1 cellular context compared by ENCODE assay signal in the genomic region with DNA sequence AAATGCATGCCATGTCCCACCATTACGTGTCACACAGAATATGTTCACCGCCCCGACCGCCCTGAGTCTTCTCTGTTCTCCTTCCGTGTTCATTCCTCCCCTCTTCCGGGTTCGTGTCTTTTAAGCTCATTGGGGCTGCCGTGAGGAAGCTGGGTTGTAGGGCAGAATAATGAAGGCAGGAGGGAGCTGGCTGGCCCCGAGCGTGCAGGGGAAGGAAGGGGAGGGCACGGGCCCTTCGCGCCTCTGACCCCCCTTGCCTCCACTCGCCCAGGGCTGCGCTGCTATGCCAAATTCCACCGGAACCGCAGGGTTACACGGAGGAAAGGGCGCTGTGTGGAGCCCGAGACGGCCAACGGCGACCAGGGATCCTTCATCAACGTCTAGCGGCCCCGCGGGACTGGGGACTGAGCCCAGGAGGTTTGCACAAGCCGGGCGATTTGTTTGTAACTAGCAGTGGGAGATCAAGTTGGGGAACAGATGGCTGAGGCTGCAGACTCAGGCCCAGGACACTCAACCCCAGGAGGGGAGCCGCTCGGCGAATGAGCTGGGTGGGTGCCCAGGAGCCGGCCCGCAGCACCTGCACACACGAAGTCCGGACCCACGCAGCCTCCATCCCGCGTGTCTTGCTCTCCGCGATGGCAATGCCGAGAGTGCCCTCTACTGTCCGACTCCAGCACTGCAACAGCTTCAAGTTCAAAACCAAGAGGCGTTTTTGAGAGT.
TF ChIP-seq lines count a peak whose summit lies in the region.

No MANE protein-coding gene starts in this region.

TF ChIP-seq in K562, 482 proteins besides CTCF, POLR2A, EP300 and RAD21 (continued from another document and continues in another):
- TF ChIP-seq, protein P1, sequence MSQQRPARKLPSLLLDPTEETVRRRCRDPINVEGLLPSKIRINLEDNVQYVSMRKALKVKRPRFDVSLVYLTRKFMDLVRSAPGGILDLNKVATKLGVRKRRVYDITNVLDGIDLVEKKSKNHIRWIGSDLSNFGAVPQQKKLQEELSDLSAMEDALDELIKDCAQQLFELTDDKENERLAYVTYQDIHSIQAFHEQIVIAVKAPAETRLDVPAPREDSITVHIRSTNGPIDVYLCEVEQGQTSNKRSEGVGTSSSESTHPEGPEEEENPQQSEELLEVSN (IDR thresholded peaks at IDR 0.05; ENCODE audit: borderline replicate concordance in 1 of 2, extremely low read depth in 1 of 2, insufficient read depth in 1 of 2, insufficient read length in 1 of 2, low read depth in 1 of 2, low read length in 1 of 2, poor library complexity in 1 of 2, severe bottlenecking in 1 of 2), result peak; percentile 91 to 92
- TF ChIP-seq NRF1 (conservative IDR thresholded peaks at IDR 0.05 in 1 of 2, IDR thresholded peaks at IDR 0.05 in 1 of 2) (peak; percentile 38 to 58; a peak in 3 of 4 replicates), YY1 (IDR thresholded peaks at IDR 0.05; ENCODE audit: borderline replicate concordance in 1 of 3, control insufficient read depth in 1 of 3, extremely low read depth in 1 of 3, insufficient read depth in 3 of 3, insufficient read length in 1 of 3, insufficient replicate concordance in 2 of 3, low read depth in 1 of 3, low read length in 2 of 3) (peak in 1 of 3 experiments; percentile 51), HDAC2 (IDR thresholded peaks at IDR 0.05) (peak; percentile 62; the same call in 1 of the 2 replicates), SIN3B (IDR thresholded peaks at IDR 0.05; ENCODE audit: low read depth) (peak; percentile 49; the same call in 1 of the 2 replicates), ZNF263 (CRISPR knock-in tag; IDR thresholded peaks at IDR 0.05; ENCODE audit: borderline replicate concordance) (peak; percentile 57; the same call in 1 of the 2 replicates), CBX1 (IDR thresholded peaks at IDR 0.05; ENCODE audit: low read depth) (no peak), CREM (IDR thresholded peaks at IDR 0.05; ENCODE audit: low read depth) (peak; percentile 58; the same call in 1 of the 2 replicates), FOXK1 (CRISPR knock-in tag; IDR thresholded peaks at IDR 0.05; ENCODE audit: borderline replicate concordance) (peak; percentile 72; the same call in 1 of the 2 replicates), CXXC5 (CRISPR knock-in tag; IDR thresholded peaks at IDR 0.05) (peak; percentile 76), POLR2G (IDR thresholded peaks at IDR 0.05; ENCODE audit: low read depth, low read length) (peak; percentile 37; the same call in 1 of the 2 replicates), ZBTB1 (CRISPR knock-in tag; IDR thresholded peaks at IDR 0.05; ENCODE audit: borderline replicate concordance, low read depth) (peak; percentile 64; the same call in 1 of the 2 replicates), SREBF2 (CRISPR knock-in tag; IDR thresholded peaks at IDR 0.05) (no peak), CTBP1 (IDR thresholded peaks at IDR 0.05; ENCODE audit: borderline replicate concordance) (peak; percentile 77), RNF2 (IDR thresholded peaks at IDR 0.05) (peak; percentile 66; the same call in 1 of the 2 replicates), MYC (IDR thresholded peaks at IDR 0.05; ENCODE audit: low read depth, low read length) (peak; percentile 90), MYC (CRISPR knock-in tag; IDR thresholded peaks at IDR 0.05; ENCODE audit: borderline replicate concordance, low read depth) (no peak), ARID2 (IDR thresholded peaks at IDR 0.05) (peak; percentile 93), SIN3A (IDR thresholded peaks at IDR 0.05; ENCODE audit: borderline replicate concordance in 2 of 2, control insufficient read depth in 1 of 2, low read depth in 2 of 2, low read length in 2 of 2) (no peak), ATF1 (CRISPR knock-in tag; IDR thresholded peaks at IDR 0.05) (no peak), ATF1 (tag; IDR thresholded peaks at IDR 0.05) (peak; percentile 39), ZNF146 (CRISPR knock-in tag; IDR thresholded peaks at IDR 0.05; ENCODE audit: unreplicated experiment) (no peak), PCBP1 (IDR thresholded peaks at IDR 0.05; ENCODE audit: low read depth, low read length, poor library complexity, severe bottlenecking) (peak; percentile 43), ZNF232 (CRISPR knock-in tag; IDR thresholded peaks at IDR 0.05) (peak; percentile 70; the same call in 1 of the 2 replicates), MYNN (IDR thresholded peaks at IDR 0.05) (0 out of 2 replicates have a peak, but pooled peaks have one; percentile 24), MYNN (CRISPR knock-in tag; IDR thresholded peaks at IDR 0.05) (no peak), PTBP1 (IDR thresholded peaks at IDR 0.05; ENCODE audit: low read depth, low read length) (no peak), NR2C2 (CRISPR knock-in tag; IDR thresholded peaks at IDR 0.05) (peak; percentile 75; the same call in 1 of the 2 replicates), NR2C2 (tag; IDR thresholded peaks at IDR 0.05) (no peak), HDAC6 (IDR thresholded peaks at IDR 0.05; ENCODE audit: low read depth, low read length) (no peak), MAZ (CRISPR knock-in tag; conservative IDR thresholded peaks at IDR 0.05 in 1 of 2, IDR thresholded peaks at IDR 0.05 in 1 of 2) (peak in 1 of 2 experiments; percentile 64; a peak in 2 of 4 replicates), PHF8 (IDR thresholded peaks at IDR 0.05; ENCODE audit: borderline replicate concordance, low read length) (no peak), BRD9 (IDR thresholded peaks at IDR 0.05; ENCODE audit: low read depth, partially characterized antibody) (peak; percentile 90), SRSF7 (optimal IDR thresholded peaks at IDR 0.05; ENCODE audit: low read depth, low read length) (no peak), HDAC1 (IDR thresholded peaks at IDR 0.05) (peak in 1 of 2 experiments; percentile 53; a peak in 1 of 4 replicates), ZNF75A (CRISPR knock-in tag; IDR thresholded peaks at IDR 0.05) (no peak), ETV6 (IDR thresholded peaks at IDR 0.05; ENCODE audit: borderline replicate concordance in 1 of 2, low read depth in 2 of 2, low read length in 1 of 2) (no peak), ETV6 (CRISPR knock-in tag; IDR thresholded peaks at IDR 0.05; ENCODE audit: borderline replicate concordance) (0 out of 2 replicates have a peak, but pooled peaks have one; percentile 23), TEAD4 (IDR thresholded peaks at IDR 0.05; ENCODE audit: low read length) (0 out of 2 replicates have a peak, but pooled peaks have one; percentile 11), TEAD4 (CRISPR knock-in tag; IDR thresholded peaks at IDR 0.05; ENCODE audit: borderline replicate concordance) (no peak), RB1 (IDR thresholded peaks at IDR 0.05; ENCODE audit: low read depth) (peak; percentile 86)
- TF ChIP-seq, protein P2, sequence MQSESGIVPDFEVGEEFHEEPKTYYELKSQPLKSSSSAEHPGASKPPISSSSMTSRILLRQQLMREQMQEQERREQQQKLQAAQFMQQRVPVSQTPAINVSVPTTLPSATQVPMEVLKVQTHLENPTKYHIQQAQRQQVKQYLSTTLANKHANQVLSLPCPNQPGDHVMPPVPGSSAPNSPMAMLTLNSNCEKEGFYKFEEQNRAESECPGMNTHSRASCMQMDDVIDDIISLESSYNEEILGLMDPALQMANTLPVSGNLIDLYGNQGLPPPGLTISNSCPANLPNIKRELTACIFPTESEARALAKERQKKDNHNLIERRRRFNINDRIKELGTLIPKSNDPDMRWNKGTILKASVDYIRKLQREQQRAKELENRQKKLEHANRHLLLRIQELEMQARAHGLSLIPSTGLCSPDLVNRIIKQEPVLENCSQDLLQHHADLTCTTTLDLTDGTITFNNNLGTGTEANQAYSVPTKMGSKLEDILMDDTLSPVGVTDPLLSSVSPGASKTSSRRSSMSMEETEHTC (IDR thresholded peaks at IDR 0.05), result 0 out of 2 replicates have a peak, but pooled peaks have one; percentile 36
- TF ChIP-seq, protein P3, sequence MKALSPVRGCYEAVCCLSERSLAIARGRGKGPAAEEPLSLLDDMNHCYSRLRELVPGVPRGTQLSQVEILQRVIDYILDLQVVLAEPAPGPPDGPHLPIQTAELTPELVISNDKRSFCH (CRISPR knock-in tag; IDR thresholded peaks at IDR 0.05), result no peak
- TF ChIP-seq, protein P3 (tag; IDR thresholded peaks at IDR 0.05), result peak; percentile 42; the same call in 1 of the 2 replicates
- TF ChIP-seq, protein P4, sequence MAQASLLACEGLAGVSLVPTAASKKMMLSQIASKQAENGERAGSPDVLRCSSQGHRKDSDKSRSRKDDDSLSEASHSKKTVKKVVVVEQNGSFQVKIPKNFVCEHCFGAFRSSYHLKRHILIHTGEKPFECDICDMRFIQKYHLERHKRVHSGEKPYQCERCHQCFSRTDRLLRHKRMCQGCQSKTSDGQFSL (CRISPR knock-in tag; IDR thresholded peaks at IDR 0.05), result peak; percentile 17; the same call in 1 of the 2 replicates
- TF ChIP-seq, protein P4 (tag; IDR thresholded peaks at IDR 0.05), result no peak
- TF ChIP-seq, protein P5, sequence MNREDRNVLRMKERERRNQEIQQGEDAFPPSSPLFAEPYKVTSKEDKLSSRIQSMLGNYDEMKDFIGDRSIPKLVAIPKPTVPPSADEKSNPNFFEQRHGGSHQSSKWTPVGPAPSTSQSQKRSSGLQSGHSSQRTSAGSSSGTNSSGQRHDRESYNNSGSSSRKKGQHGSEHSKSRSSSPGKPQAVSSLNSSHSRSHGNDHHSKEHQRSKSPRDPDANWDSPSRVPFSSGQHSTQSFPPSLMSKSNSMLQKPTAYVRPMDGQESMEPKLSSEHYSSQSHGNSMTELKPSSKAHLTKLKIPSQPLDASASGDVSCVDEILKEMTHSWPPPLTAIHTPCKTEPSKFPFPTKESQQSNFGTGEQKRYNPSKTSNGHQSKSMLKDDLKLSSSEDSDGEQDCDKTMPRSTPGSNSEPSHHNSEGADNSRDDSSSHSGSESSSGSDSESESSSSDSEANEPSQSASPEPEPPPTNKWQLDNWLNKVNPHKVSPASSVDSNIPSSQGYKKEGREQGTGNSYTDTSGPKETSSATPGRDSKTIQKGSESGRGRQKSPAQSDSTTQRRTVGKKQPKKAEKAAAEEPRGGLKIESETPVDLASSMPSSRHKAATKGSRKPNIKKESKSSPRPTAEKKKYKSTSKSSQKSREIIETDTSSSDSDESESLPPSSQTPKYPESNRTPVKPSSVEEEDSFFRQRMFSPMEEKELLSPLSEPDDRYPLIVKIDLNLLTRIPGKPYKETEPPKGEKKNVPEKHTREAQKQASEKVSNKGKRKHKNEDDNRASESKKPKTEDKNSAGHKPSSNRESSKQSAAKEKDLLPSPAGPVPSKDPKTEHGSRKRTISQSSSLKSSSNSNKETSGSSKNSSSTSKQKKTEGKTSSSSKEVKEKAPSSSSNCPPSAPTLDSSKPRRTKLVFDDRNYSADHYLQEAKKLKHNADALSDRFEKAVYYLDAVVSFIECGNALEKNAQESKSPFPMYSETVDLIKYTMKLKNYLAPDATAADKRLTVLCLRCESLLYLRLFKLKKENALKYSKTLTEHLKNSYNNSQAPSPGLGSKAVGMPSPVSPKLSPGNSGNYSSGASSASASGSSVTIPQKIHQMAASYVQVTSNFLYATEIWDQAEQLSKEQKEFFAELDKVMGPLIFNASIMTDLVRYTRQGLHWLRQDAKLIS (CRISPR knock-in tag; IDR thresholded peaks at IDR 0.05), result peak; percentile 45; the same call in 1 of the 2 replicates
- TF ChIP-seq, protein P6, sequence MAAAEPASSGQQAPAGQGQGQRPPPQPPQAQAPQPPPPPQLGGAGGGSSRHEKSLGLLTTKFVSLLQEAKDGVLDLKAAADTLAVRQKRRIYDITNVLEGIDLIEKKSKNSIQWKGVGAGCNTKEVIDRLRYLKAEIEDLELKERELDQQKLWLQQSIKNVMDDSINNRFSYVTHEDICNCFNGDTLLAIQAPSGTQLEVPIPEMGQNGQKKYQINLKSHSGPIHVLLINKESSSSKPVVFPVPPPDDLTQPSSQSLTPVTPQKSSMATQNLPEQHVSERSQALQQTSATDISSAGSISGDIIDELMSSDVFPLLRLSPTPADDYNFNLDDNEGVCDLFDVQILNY (CRISPR knock-in tag; IDR thresholded peaks at IDR 0.05), result peak; percentile 33; the same call in 1 of the 2 replicates
- TF ChIP-seq, protein P7, sequence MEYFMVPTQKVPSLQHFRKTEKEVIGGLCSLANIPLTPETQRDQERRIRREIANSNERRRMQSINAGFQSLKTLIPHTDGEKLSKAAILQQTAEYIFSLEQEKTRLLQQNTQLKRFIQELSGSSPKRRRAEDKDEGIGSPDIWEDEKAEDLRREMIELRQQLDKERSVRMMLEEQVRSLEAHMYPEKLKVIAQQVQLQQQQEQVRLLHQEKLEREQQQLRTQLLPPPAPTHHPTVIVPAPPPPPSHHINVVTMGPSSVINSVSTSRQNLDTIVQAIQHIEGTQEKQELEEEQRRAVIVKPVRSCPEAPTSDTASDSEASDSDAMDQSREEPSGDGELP (CRISPR knock-in tag; IDR thresholded peaks at IDR 0.05; ENCODE audit: borderline replicate concordance), result peak; percentile 77
- TF ChIP-seq, protein P8, sequence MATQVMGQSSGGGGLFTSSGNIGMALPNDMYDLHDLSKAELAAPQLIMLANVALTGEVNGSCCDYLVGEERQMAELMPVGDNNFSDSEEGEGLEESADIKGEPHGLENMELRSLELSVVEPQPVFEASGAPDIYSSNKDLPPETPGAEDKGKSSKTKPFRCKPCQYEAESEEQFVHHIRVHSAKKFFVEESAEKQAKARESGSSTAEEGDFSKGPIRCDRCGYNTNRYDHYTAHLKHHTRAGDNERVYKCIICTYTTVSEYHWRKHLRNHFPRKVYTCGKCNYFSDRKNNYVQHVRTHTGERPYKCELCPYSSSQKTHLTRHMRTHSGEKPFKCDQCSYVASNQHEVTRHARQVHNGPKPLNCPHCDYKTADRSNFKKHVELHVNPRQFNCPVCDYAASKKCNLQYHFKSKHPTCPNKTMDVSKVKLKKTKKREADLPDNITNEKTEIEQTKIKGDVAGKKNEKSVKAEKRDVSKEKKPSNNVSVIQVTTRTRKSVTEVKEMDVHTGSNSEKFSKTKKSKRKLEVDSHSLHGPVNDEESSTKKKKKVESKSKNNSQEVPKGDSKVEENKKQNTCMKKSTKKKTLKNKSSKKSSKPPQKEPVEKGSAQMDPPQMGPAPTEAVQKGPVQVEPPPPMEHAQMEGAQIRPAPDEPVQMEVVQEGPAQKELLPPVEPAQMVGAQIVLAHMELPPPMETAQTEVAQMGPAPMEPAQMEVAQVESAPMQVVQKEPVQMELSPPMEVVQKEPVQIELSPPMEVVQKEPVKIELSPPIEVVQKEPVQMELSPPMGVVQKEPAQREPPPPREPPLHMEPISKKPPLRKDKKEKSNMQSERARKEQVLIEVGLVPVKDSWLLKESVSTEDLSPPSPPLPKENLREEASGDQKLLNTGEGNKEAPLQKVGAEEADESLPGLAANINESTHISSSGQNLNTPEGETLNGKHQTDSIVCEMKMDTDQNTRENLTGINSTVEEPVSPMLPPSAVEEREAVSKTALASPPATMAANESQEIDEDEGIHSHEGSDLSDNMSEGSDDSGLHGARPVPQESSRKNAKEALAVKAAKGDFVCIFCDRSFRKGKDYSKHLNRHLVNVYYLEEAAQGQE (CRISPR knock-in tag; IDR thresholded peaks at IDR 0.05; ENCODE audit: low read depth), result 0 out of 2 replicates have a peak, but pooled peaks have one; percentile 11
